Comparison of ENCODE assay signal across 19 cellular contexts in the genomic region with DNA sequence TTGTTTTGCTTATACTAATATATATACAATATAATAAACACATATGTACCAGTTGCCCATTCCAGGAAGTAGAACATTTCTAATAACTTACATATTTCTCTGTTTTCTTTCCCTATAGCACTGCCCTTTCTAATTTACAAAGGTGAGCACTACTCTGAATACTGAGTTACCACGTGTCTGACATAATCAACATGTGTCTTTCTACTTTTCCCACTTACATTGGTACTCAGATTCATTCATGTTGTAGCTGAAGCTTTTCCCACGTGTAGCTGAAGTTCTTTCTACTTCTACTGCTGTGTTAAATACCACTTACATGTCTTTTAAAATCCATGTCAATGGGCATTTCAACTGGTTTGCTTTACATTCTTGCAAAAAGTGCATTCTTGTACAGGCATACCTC.
A peak's percentile ranks its signal among the peaks of the same experiment; 100 is the strongest.
DNase-seq lines count a peak whose midpoint lies in the region; ATAC-seq, FAIRE-seq and TF ChIP-seq lines count a peak whose summit lies in the region.
"Had no signal": no experiment of that assay in that cellular context is flagged by ENCODE, and none has a peak within 500 bp of the region (broad histone marks: within the 10 kb centered on the region; RNA-seq: fewer than 3 reads in every experiment).

No MANE protein-coding gene starts in this region.

- no peak overlapping the region for H2AFZ ChIP-seq in HepG2 (ENCODE audit: low read length)

- DNase-seq in HepG2 (ENCODE audit: low spot score): no peak
- no peak for DNase-seq in right lobe of liver
- DNase-seq in adipocyte (ENCODE audit: low read depth): no peak
- no peak for DNase-seq in NCI-H187 treated with DMSO at 0.1 percent for 48 hours (lab: John Stamatoyannopoulos, UW)
- DNase-seq: AML-193; Caco-2; Calu3; CD4-positive, alpha-beta T cell; CD8-positive, alpha-beta T cell; DMS79 treated with DMSO at 0.1 percent for 48 hours; GF-D8 had no signal

- FAIRE-seq in HepG2 (lab: Jason Lieb, UNC): no peak
- FAIRE-seq: A549, D721Med, GM12891, GM19239 had no signal

- no peaks in the 10 kb centered on the region for H4K20me1 ChIP-seq in HepG2 (ENCODE audit: insufficient read depth, low read length)
- H4K20me1 ChIP-seq: BLaER1 treated with 17β-estradiol and CSF1 and Interleukin-3, amounts not matched to agents 10 nM and 100 nM had no signal

- POLR2A ChIA-PET in HepG2 (lab: Yijun Ruan, JAX): no interaction called here

- H3K36me3 ChIP-seq in HepG2 (replicated peaks in 1 of 2; ENCODE audit: control insufficient read depth in 1 of 2, insufficient read depth in 2 of 2, low read length in 2 of 2) (no peaks in the 10 kb centered on the region), right lobe of liver (no peaks in the 10 kb centered on the region), adipocyte (ENCODE audit: control insufficient read depth, insufficient read depth, low read length, severe bottlenecking) (no peaks in the 10 kb centered on the region)
- H3K36me3 ChIP-seq: BLaER1 treated with 17β-estradiol and CSF1 and Interleukin-3, amounts not matched to agents 10 nM and 100 nM had no signal

- in situ Hi-C loops in HepG2 (cut with HindIII; ENCODE audit: extremely low pct_ligation_motif_present, low pct_unique_long_range_greater_than_20kb): no loop called here

- WGBS in HepG2 (ENCODE audit: low lambda C conversion rate): 1% methylated on average over 2 of the region's 2 CpGs
- 65% methylated on average over 2 of the region's 2 CpGs for WGBS in right lobe of liver (ENCODE audit: insufficient coverage, low coverage, low lambda C conversion rate, missing lambda C conversion rate)

- H3K9ac ChIP-seq in HepG2 (ENCODE audit: insufficient read depth, low read depth, low read length) (no peak overlapping the region), adipocyte (ENCODE audit: low read length) (no peak overlapping the region)
- H3K9ac ChIP-seq: BLaER1 treated with 17β-estradiol and CSF1 and Interleukin-3, amounts not matched to agents 10 nM and 100 nM had no signal

- no TSS peak for BruUV-seq in HepG2 (replicated peaks; lab: Mats Ljungman, UMichigan)

- TF ChIP-seq RAD21 in HepG2 (CRISPR knock-in tag; IDR thresholded peaks at IDR 0.05): no peak

- intact Hi-C loops in HepG2 (cut with micrococcal nuclease; ENCODE audit: unreplicated experiment): no loop called here
- intact Hi-C loops in right lobe of liver (cut with DNase I): no loop called here

- H3K9me3 ChIP-seq in HepG2 (ENCODE audit: low read length) (peaks cover 62% of the 10 kb centered on the region), right lobe of liver (no peaks in the 10 kb centered on the region), adipocyte (ENCODE audit: control insufficient read depth, low read length) (peaks cover 24% of the 10 kb centered on the region)
- H3K9me3 ChIP-seq: A549 had no signal

- no peak for ATAC-seq in HepG2
- ATAC-seq in right lobe of liver: no peak
- no peak for ATAC-seq in HG03175 (IDR thresholded peaks at IDR 0.05; ENCODE audit: unreplicated experiment)
- ATAC-seq: A549; CD8-positive, alpha-beta T cell had no signal

- H3K4me2 ChIP-seq in HepG2 (ENCODE audit: low read depth, low read length): no peak overlapping the region
- H3K4me2 ChIP-seq: A549; BLaER1 treated with 17β-estradiol and CSF1 and Interleukin-3, amounts not matched to agents 10 nM and 100 nM had no signal

- no peaks in the 10 kb centered on the region for H3K79me2 ChIP-seq in HepG2 (ENCODE audit: insufficient read depth, low read length)

- CTCF ChIA-PET in HepG2 (lab: Yijun Ruan, JAX; ENCODE audit: low intra/inter-chr PET ratio, low total read pairs): no interaction called here

- H3K27ac ChIP-seq in HepG2 (ENCODE audit: extremely low read length, insufficient read depth, low read length) (no peak overlapping the region), right lobe of liver (no peak overlapping the region)
- H3K27ac ChIP-seq: 22Rv1; A549; BLaER1 treated with 17β-estradiol and CSF1 and Interleukin-3, amounts not matched to agents 10 nM and 100 nM; C4-2B had no signal

- no peak for TF ChIP-seq POLR2A in HepG2 (IDR thresholded peaks at IDR 0.05; ENCODE audit: insufficient read depth in 1 of 2, low read depth in 2 of 2, low read length in 2 of 2)
- TF ChIP-seq POLR2A in right lobe of liver (IDR thresholded peaks at IDR 0.05): no peak

- H3K4me3 ChIP-seq in HepG2 (replicated peaks in 1 of 3; ENCODE audit: insufficient read depth in 1 of 3, low read depth in 2 of 3, low read length in 3 of 3): no peak overlapping the region
- no peak overlapping the region for H3K4me3 ChIP-seq in right lobe of liver
- peak overlapping the region; percentile 35 for H3K4me3 ChIP-seq in adipocyte (ENCODE audit: low read length)
- H3K4me3 ChIP-seq: A549; BLaER1 treated with 17β-estradiol and CSF1 and Interleukin-3, amounts not matched to agents 10 nM and 100 nM had no signal

- no peaks in the 10 kb centered on the region for H3K4me1 ChIP-seq in HepG2 (ENCODE audit: insufficient read depth, low read length)
- peaks cover 0 to 33% (median 8%) of the 10 kb centered on the region in 4 donors for H3K4me1 ChIP-seq in right lobe of liver
- H3K4me1 ChIP-seq in adipocyte (ENCODE audit: control insufficient read depth, insufficient read depth, low read length): no peaks in the 10 kb centered on the region
- H3K4me1 ChIP-seq: A549; BLaER1 treated with 17β-estradiol and CSF1 and Interleukin-3, amounts not matched to agents 10 nM and 100 nM; Caco-2 had no signal

- TF ChIP-seq EP300 in HepG2 (IDR thresholded peaks at IDR 0.05; ENCODE audit: low read depth in 2 of 2, low read length in 2 of 2): no peak
- no peak for TF ChIP-seq EP300 in HepG2 (CRISPR knock-in tag; IDR thresholded peaks at IDR 0.05; ENCODE audit: borderline replicate concordance)

- TF ChIP-seq CTCF in HepG2 (CRISPR knock-in tag; IDR thresholded peaks at IDR 0.05) (no peak), right lobe of liver (IDR thresholded peaks at IDR 0.05) (no peak)

- H3K27me3 ChIP-seq in HepG2 (ENCODE audit: control insufficient read depth in 1 of 2, insufficient read depth in 2 of 2, low read length in 2 of 2) (no peaks in the 10 kb centered on the region), right lobe of liver (no peaks in the 10 kb centered on the region), adipocyte (replicated peaks; ENCODE audit: control insufficient read depth, insufficient read depth, low read length) (no peaks in the 10 kb centered on the region)
- H3K27me3 ChIP-seq: BLaER1 treated with 17β-estradiol and CSF1 and Interleukin-3, amounts not matched to agents 10 nM and 100 nM had no signal

TF ChIP-seq in HepG2, 621 proteins besides CTCF, POLR2A, EP300 and RAD21:
- TF ChIP-seq SOX13 (IDR thresholded peaks at IDR 0.05) (no peak), SOX13 (CRISPR knock-in tag; conservative IDR thresholded peaks at IDR 0.05 in 1 of 2, IDR thresholded peaks at IDR 0.05 in 1 of 2) (no peak), CEBPB (IDR thresholded peaks at IDR 0.05; ENCODE audit: borderline replicate concordance, low read depth, low read length) (no peak), SALL1 (CRISPR knock-in tag; IDR thresholded peaks at IDR 0.05) (no peak), SRY (CRISPR knock-in tag; IDR thresholded peaks at IDR 0.05) (no peak), KMT2A (CRISPR knock-in tag; IDR thresholded peaks at IDR 0.05) (no peak)
- TF ChIP-seq, protein P1, sequence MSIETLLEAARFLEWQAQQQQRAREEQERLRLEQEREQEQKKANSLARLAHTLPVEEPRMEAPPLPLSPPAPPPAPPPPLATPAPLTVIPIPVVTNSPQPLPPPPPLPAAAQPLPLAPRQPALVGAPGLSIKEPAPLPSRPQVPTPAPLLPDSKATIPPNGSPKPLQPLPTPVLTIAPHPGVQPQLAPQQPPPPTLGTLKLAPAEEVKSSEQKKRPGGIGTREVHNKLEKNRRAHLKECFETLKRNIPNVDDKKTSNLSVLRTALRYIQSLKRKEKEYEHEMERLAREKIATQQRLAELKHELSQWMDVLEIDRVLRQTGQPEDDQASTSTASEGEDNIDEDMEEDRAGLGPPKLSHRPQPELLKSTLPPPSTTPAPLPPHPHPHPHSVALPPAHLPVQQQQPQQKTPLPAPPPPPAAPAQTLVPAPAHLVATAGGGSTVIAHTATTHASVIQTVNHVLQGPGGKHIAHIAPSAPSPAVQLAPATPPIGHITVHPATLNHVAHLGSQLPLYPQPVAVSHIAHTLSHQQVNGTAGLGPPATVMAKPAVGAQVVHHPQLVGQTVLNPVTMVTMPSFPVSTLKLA (IDR thresholded peaks at IDR 0.05): peak; percentile 95
